ENCODE assay signal across 17 cellular contexts in genomic region chr18:9817286-9817685, GRCh38.
A peak's percentile ranks its signal among the peaks of the same experiment; 100 is the strongest.
DNase-seq lines count a peak whose midpoint lies in the region; ATAC-seq and TF ChIP-seq lines count a peak whose summit lies in the region.
"Had no signal": no experiment of that assay in that cellular context is flagged by ENCODE, and none has a peak within 500 bp of the region (broad histone marks: within the 10 kb centered on the region; RNA-seq: fewer than 3 reads in every experiment).

No MANE protein-coding gene starts in this region.

- H4K20me1 ChIP-seq in IMR-90 (ENCODE audit: insufficient read depth, low read length) = peaks cover 4% of the 10 kb centered on the region; the same call in 1 of the 2 replicates

- H3K9me3 Mint-ChIP-seq in chondrocyte (ENCODE audit: low read depth) = peaks cover 23% of the 10 kb centered on the region
- H3K9me3 Mint-ChIP-seq in activated naive CD4-positive, alpha-beta T cell treated with anti-CD3 and anti-CD28 coated beads for 36 hours = peaks cover 6% of the 10 kb centered on the region

- no peak overlapping the region for H3K9ac ChIP-seq in IMR-90 (ENCODE audit: low read depth, low read length)

- no peak for TF ChIP-seq RAD21 in IMR-90 (IDR thresholded peaks at IDR 0.05; ENCODE audit: low read length)

- H2AK5ac ChIP-seq in IMR-90 (ENCODE audit: low read depth, low read length) = no peak overlapping the region

- H3K4me3 ChIP-seq in IMR-90 (ENCODE audit: insufficient read depth, low read depth, low read length) (no peak overlapping the region), left ventricle myocardium inferior (no peak overlapping the region), psoas muscle (no peak overlapping the region), HAP-1 (no peak overlapping the region)

- no peak overlapping the region for H4K91ac ChIP-seq in IMR-90 (ENCODE audit: insufficient read depth, low read depth, low read length)

- POLR2A ChIA-PET in IMR-90 (lab: Charles Lee; ENCODE audit: unreplicated experiment) = no interaction called here

- H3K36me3 ChIP-seq in IMR-90 (ENCODE audit: control insufficient read depth, insufficient read depth, low read length) (peaks cover 3% of the 10 kb centered on the region), left ventricle myocardium inferior (no peaks in the 10 kb centered on the region), psoas muscle (ENCODE audit: insufficient read depth in 1 of 2, low read depth in 1 of 2) (no peaks in the 10 kb centered on the region), HAP-1 (replicated peaks) (peaks cover 4% of the 10 kb centered on the region)

- H2BK15ac ChIP-seq in IMR-90 (ENCODE audit: low read depth, low read length) = peak overlapping the region; percentile 23; the same call in 1 of the 3 replicates

- intact Hi-C loops in IMR-90 (cut with micrococcal nuclease) (no loop called here), left ventricle myocardium inferior (cut with micrococcal nuclease) (no loop called here), psoas muscle (cut with DNase I) (no loop called here)
- intact Hi-C loops in activated naive CD4-positive, alpha-beta T cell treated with anti-CD3 and anti-CD28 coated beads for 36 hours (cut with micrococcal nuclease) = loop anchor here (10.0 kb wide), 1 partner anchor 48 kb away; no protein-coding TSS in a partner anchor

- peaks cover 26% of the 10 kb centered on the region for H3K4me1 Mint-ChIP-seq in chondrocyte (ENCODE audit: low read depth)
- H3K4me1 Mint-ChIP-seq in activated naive CD4-positive, alpha-beta T cell treated with anti-CD3 and anti-CD28 coated beads for 36 hours (ENCODE audit: low read depth) = no peaks in the 10 kb centered on the region
- H3K4me1 Mint-ChIP-seq: B cell had no signal

- no peak overlapping the region for H3K4ac ChIP-seq in IMR-90 (ENCODE audit: low read depth, low read length)

- no peak overlapping the region for H3K14ac ChIP-seq in IMR-90 (replicated peaks; ENCODE audit: low read depth, low read length)

- ATAC-seq in IMR-90 (ENCODE audit: low read depth) = no peak
- peak in 3 of 4 donors; percentile 6 to 15 (median 12) for ATAC-seq in psoas muscle
- no peak for ATAC-seq in SK-N-SH treated with all-trans-retinoic acid at 6 μM for 48 hours

- no peak overlapping the region for H3K56ac ChIP-seq in IMR-90 (ENCODE audit: extremely low read depth, insufficient read depth, low read length)

- no peak overlapping the region for H2BK20ac ChIP-seq in IMR-90 (ENCODE audit: low read depth, low read length)

- no peak overlapping the region for H4K5ac ChIP-seq in IMR-90 (ENCODE audit: low read depth, low read length)

- CTCF ChIA-PET in IMR-90 (lab: Yijun Ruan, JAX) = no interaction called here
- CTCF ChIA-PET in activated naive CD4-positive, alpha-beta T cell treated with anti-CD3 and anti-CD28 coated beads for 36 hours (lab: Charles Lee) = no interaction called here

- no peak overlapping the region for H3K23ac ChIP-seq in IMR-90 (ENCODE audit: low read depth, low read length)

- no peak for TF ChIP-seq POLR2A in IMR-90 (IDR thresholded peaks at IDR 0.05; ENCODE audit: low read depth, low read length)

- no peak overlapping the region for H2BK5ac ChIP-seq in IMR-90 (ENCODE audit: low read depth, low read length, poor library complexity, severe bottlenecking)

- dilution Hi-C loops in IMR-90 (cut with HindIII; ENCODE audit: low sequenced_read_pairs, unreplicated experiment) = no loop called here

- peaks cover 3% of the 10 kb centered on the region for H3K9me1 ChIP-seq in IMR-90 (ENCODE audit: insufficient read depth, low read length)

- H3K79me1 ChIP-seq in IMR-90 (ENCODE audit: low read depth in 1 of 2, low read length in 2 of 2) = peaks cover 8 to 11% of the 10 kb centered on the region in 2 experiments

- no peak overlapping the region for H3K4me3 Mint-ChIP-seq in chondrocyte (ENCODE audit: unreplicated experiment)
- H3K4me3 Mint-ChIP-seq in activated naive CD4-positive, alpha-beta T cell treated with anti-CD3 and anti-CD28 coated beads for 36 hours = no peak overlapping the region
- H3K4me3 Mint-ChIP-seq: B cell; CD4-positive, alpha-beta T cell; H9 had no signal

- BruUV-seq in IMR-90 (replicated peaks; lab: Mats Ljungman, UMichigan) = no TSS peak

- no peak overlapping the region for H2AK9ac ChIP-seq in IMR-90 (replicated peaks; ENCODE audit: low read depth, low read length, poor library complexity)

- H3K4me2 ChIP-seq in IMR-90 (ENCODE audit: low read depth, low read length) = no peak overlapping the region

- TF ChIP-seq CTCF in IMR-90 (conservative IDR thresholded peaks at IDR 0.05; ENCODE audit: low read depth, low read length) (no peak), chondrocyte (IDR thresholded peaks at IDR 0.05) (no peak), left ventricle myocardium inferior (IDR thresholded peaks at IDR 0.05; ENCODE audit: borderline replicate concordance) (no peak), psoas muscle (IDR thresholded peaks at IDR 0.05) (no peak)

- peaks cover 22% of the 10 kb centered on the region for H3K36me3 Mint-ChIP-seq in chondrocyte (ENCODE audit: low read depth)
- no peaks in the 10 kb centered on the region for H3K36me3 Mint-ChIP-seq in activated naive CD4-positive, alpha-beta T cell treated with anti-CD3 and anti-CD28 coated beads for 36 hours (ENCODE audit: low read depth)

- H3K4me1 ChIP-seq in IMR-90 (ENCODE audit: control insufficient read depth, insufficient read depth, low read length) (peaks cover 6% of the 10 kb centered on the region), left ventricle myocardium inferior (peaks cover 27% of the 10 kb centered on the region), psoas muscle (peaks cover 17% of the 10 kb centered on the region), HAP-1 (no peaks in the 10 kb centered on the region)

- H2BK120ac ChIP-seq in IMR-90 (ENCODE audit: low read depth, low read length) = no peak overlapping the region

- no peak overlapping the region for H3K27ac ChIP-seq in IMR-90 (ENCODE audit: insufficient read depth, low read length)
- peak overlapping the region; percentile 80 for H3K27ac ChIP-seq in left ventricle myocardium inferior (replicated peaks)
- peak overlapping the region; percentile 85 for H3K27ac ChIP-seq in psoas muscle

- H2AFZ ChIP-seq in IMR-90 (replicated peaks; ENCODE audit: low read length, poor library complexity) = no peak overlapping the region

- H4K8ac ChIP-seq in IMR-90 (ENCODE audit: low read depth in 2 of 2, low read length in 2 of 2) = no peak overlapping the region

- no peak overlapping the region for H3K18ac ChIP-seq in IMR-90 (ENCODE audit: low read depth, low read length)

- H3K9me3 ChIP-seq in IMR-90 (ENCODE audit: control insufficient read depth, insufficient read depth, low read length) (no peaks in the 10 kb centered on the region), left ventricle myocardium inferior (replicated peaks) (peaks cover 28% of the 10 kb centered on the region), psoas muscle (no peaks in the 10 kb centered on the region), HAP-1 (no peaks in the 10 kb centered on the region)

- peak overlapping the region; percentile 1 for H3K27ac Mint-ChIP-seq in chondrocyte (ENCODE audit: unreplicated experiment)
- no peak overlapping the region for H3K27ac Mint-ChIP-seq in activated naive CD4-positive, alpha-beta T cell treated with anti-CD3 and anti-CD28 coated beads for 36 hours
- H3K27ac Mint-ChIP-seq: B cell; CD4-positive, alpha-beta T cell; H9 had no signal

- 100% methylated on average over 1 of the region's 4 CpGs; no CpG with 5 or more reads in 1 of the 2 experiments for WGBS in IMR-90 (ENCODE audit: extremely low coverage in 2 of 2, insufficient read length in 1 of 2), 2 experiments
- WGBS in psoas muscle, 3 donors = 38 to 67% (median 45%) methylated on average over 4 of the region's 4 CpGs

- H3K27me3 Mint-ChIP-seq in chondrocyte (ENCODE audit: low read depth) = no peaks in the 10 kb centered on the region
- H3K27me3 Mint-ChIP-seq in activated naive CD4-positive, alpha-beta T cell treated with anti-CD3 and anti-CD28 coated beads for 36 hours (ENCODE audit: low read depth) = peaks cover 11% of the 10 kb centered on the region
- H3K27me3 Mint-ChIP-seq: B cell; CD4-positive, alpha-beta T cell had no signal

- no peak for DNase-seq in IMR-90
- DNase-seq in chondrocyte (ENCODE audit: low spot score) = no peak
- no peak for DNase-seq in left ventricle myocardium inferior
- DNase-seq in psoas muscle = no peak
- DNase-seq in HAP-1 (ENCODE audit: low spot score in 2 of 2) = no peak
- DNase-seq in activated naive CD4-positive, alpha-beta T cell treated with anti-CD3 and anti-CD28 coated beads for 36 hours = no peak
- no peak for DNase-seq in stimulated activated CD4-positive, alpha-beta T cell treated with anti-CD3 and anti-CD28 coated beads, Interleukin-12 subunit alpha, Interleukin-12 subunit beta, amount 100 ng/mL, for 4 hours
- DNase-seq: C1 segment of cervical spinal cord; Calu3; CD4-positive, alpha-beta T cell; DMS 273 treated with DMSO at 0.1 percent for 48 hours; DMS79; EL; GOT3; H9 had no signal

- H3K27me3 ChIP-seq in IMR-90 (ENCODE audit: control insufficient read depth, insufficient read depth, low read length) (no peaks in the 10 kb centered on the region), left ventricle myocardium inferior (ENCODE audit: low read depth) (no peaks in the 10 kb centered on the region), psoas muscle (ENCODE audit: insufficient read depth in 3 of 3, low read length in 2 of 3) (no peaks in the 10 kb centered on the region), HAP-1 (ENCODE audit: low read depth) (no peaks in the 10 kb centered on the region)

- in situ Hi-C loops in IMR-90 (cut with MboI; ENCODE audit: low sequenced_read_pairs) = no loop called here
- in situ Hi-C loops in HAP-1 (cut with MboI; ENCODE audit: low sequenced_read_pairs) = no loop called here

TF ChIP-seq in IMR-90, 13 proteins besides CTCF, POLR2A, EP300 and RAD21 (continues in another document):
- no peak for TF ChIP-seq MXI1 (IDR thresholded peaks at IDR 0.05; ENCODE audit: borderline replicate concordance, low read depth, low read length)
- TF ChIP-seq FOS (IDR thresholded peaks at IDR 0.05; ENCODE audit: low read depth, low read length) = no peak
- no peak for TF ChIP-seq RCOR1 (IDR thresholded peaks at IDR 0.05; ENCODE audit: insufficient replicate concordance, low read length)
- TF ChIP-seq CEBPB (IDR thresholded peaks at IDR 0.05; ENCODE audit: low read depth, low read length) = no peak
- no peak for TF ChIP-seq MAFK (IDR thresholded peaks at IDR 0.05; ENCODE audit: low read depth, low read length)
- TF ChIP-seq MAZ (IDR thresholded peaks at IDR 0.05; ENCODE audit: borderline replicate concordance, low read depth, low read length) = no peak

TF ChIP-seq in SK-N-SH treated with all-trans-retinoic acid at 6 μM for 48 hours, 23 proteins besides CTCF, POLR2A, EP300 and RAD21 (continues in another document):
- TF ChIP-seq ZFP30 (CRISPR knock-in tag; IDR thresholded peaks at IDR 0.05) (no peak), ESRRG (CRISPR knock-in tag; IDR thresholded peaks at IDR 0.05) (no peak), SNAI2 (CRISPR knock-in tag; IDR thresholded peaks at IDR 0.05) (no peak), ZNF70 (CRISPR knock-in tag; IDR thresholded peaks at IDR 0.05) (no peak)

Comparison
In these comparisons a context has a peak if more than half of its experiments do, and no peak if none do; other contexts are left out.
1. ATAC-seq: peak in psoas muscle (3 of 4); none in IMR-90 (single experiment) and SK-N-SH treated with all-trans-retinoic acid at 6 μM for 48 hours (single experiment).